ENCODE assay signal across 21 cellular contexts in the genomic region with DNA sequence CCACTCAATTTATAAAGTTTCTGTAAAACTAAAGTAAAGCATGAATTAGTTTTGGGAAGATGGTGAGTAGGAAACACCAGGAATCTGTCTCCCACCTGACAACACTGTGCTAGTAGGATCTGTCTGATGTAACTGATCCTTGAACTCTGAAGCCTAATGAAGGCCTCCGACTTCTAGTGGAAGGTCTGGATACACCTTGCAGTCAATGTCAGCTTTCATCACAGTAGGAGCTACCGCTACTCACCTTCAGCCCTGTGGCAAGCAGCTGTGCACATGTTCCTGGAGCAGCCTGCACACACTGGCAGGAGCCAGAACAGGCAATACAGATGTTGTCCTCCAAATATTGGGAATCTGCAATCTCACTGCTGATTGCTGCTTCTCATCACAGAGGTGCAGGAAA.
"Had no signal": no experiment of that assay in that cellular context is flagged by ENCODE, and none has a peak within 500 bp of the region (broad histone marks: within the 10 kb centered on the region; RNA-seq: fewer than 3 reads in every experiment).

No MANE protein-coding gene starts in this region.

- H3K4me1 ChIP-seq: SJCRH30 had no signal

- H3K27me3 Mint-ChIP-seq: IgD-negative memory B cell had no signal

- H3K4me3 ChIP-seq: K562, SJCRH30 had no signal

- H3K4me3 Mint-ChIP-seq: IgD-negative memory B cell had no signal

- H3K27me3 ChIP-seq: SJCRH30 had no signal

- DNase-seq: Kasumi-1, MM.1S, NCI-H1092 treated with DMSO at 0.1 percent for 48 hours, NCI-H1436, NCI-H187, NCI-H2029, NCI-H2081 treated with DMSO at 0.1 percent for 48 hours, NCI-H2171, NCI-H226, NCI-H446, NCI-H510A, NCI-H524 treated with DMSO at 0.1 percent for 48 hours, NCI-H69, NCI-H774, PC-3, SHP77 treated with DMSO at 0.1 percent for 48 hours, SJCRH30 had no signal

- H3K9ac ChIP-seq: KMS-11 had no signal

- H3K27ac ChIP-seq: HL-60, KMS-11, SJCRH30 had no signal

- H3K36me3 ChIP-seq: SJCRH30 had no signal

- H3K27ac Mint-ChIP-seq: IgD-negative memory B cell had no signal

- H3K4me2 ChIP-seq: KMS-11 had no signal
